ENCODE assay signal across 19 cellular contexts in genomic region chr16:11431915-11432465, GRCh38.
"Had no signal": no experiment of that assay in that cellular context is flagged by ENCODE, and none has a peak within 500 bp of the region (broad histone marks: within the 10 kb centered on the region; RNA-seq: fewer than 3 reads in every experiment).

No MANE protein-coding gene starts in this region.

- H3K4me1 Mint-ChIP-seq: activated B cell treated with CpG ODN at 0.5 μM for 24 hours; activated CD4-positive, alpha-beta T cell treated with anti-CD3 and anti-CD28 coated beads, Interleukin-2, amount 10 ng/mL, durations not matched to agents 24 days and 14 days; activated T-helper 17 cell treated with anti-CD3 and anti-CD28 coated beads, Interleukin-2, amount 50 U/mL, for 72 hours; neural crest cell had no signal

- ATAC-seq: activated T-helper 17 cell treated with anti-CD3 and anti-CD28 coated beads, Interleukin-2, amount 50 U/mL, for 72 hours; heart left ventricle; left ventricle myocardium superior had no signal

- H3K36me3 ChIP-seq: heart left ventricle, ovary, sigmoid colon, suprapubic skin had no signal

- H3K4me3 Mint-ChIP-seq: activated B cell treated with CpG ODN at 0.5 μM for 24 hours; activated CD4-positive, alpha-beta T cell treated with anti-CD3 and anti-CD28 coated beads, Interleukin-2, amount 10 ng/mL, durations not matched to agents 24 days and 14 days; activated T-helper 17 cell treated with anti-CD3 and anti-CD28 coated beads, Interleukin-2, amount 50 U/mL, for 72 hours; brain; neural crest cell; type B pancreatic cell had no signal

- H3K9me3 Mint-ChIP-seq: activated CD4-positive, alpha-beta T cell treated with anti-CD3 and anti-CD28 coated beads, Interleukin-2, amount 10 ng/mL, durations not matched to agents 24 days and 14 days; activated T-helper 17 cell treated with anti-CD3 and anti-CD28 coated beads, Interleukin-2, amount 50 U/mL, for 72 hours; neural crest cell had no signal

- H3K9me3 ChIP-seq: ovary, suprapubic skin had no signal

- H3K4me3 ChIP-seq: dorsolateral prefrontal cortex, heart left ventricle, ovary, sigmoid colon, suprapubic skin had no signal

- H3K27ac ChIP-seq: dorsolateral prefrontal cortex, heart left ventricle, ovary, sigmoid colon, suprapubic skin had no signal

- H3K27me3 Mint-ChIP-seq: activated CD4-positive, alpha-beta T cell treated with anti-CD3 and anti-CD28 coated beads, Interleukin-2, amount 10 ng/mL, durations not matched to agents 24 days and 14 days had no signal

- H3K27me3 ChIP-seq: dorsolateral prefrontal cortex, heart left ventricle, ovary, sigmoid colon, suprapubic skin had no signal

- H3K27ac Mint-ChIP-seq: activated B cell treated with CpG ODN at 0.5 μM for 24 hours; activated CD4-positive, alpha-beta T cell treated with anti-CD3 and anti-CD28 coated beads, Interleukin-2, amount 10 ng/mL, durations not matched to agents 24 days and 14 days; activated T-helper 17 cell treated with anti-CD3 and anti-CD28 coated beads, Interleukin-2, amount 50 U/mL, for 72 hours; brain; type B pancreatic cell had no signal

- H3K36me3 Mint-ChIP-seq: brain, type B pancreatic cell had no signal

- H3K4me1 ChIP-seq: heart left ventricle, sigmoid colon, suprapubic skin had no signal

- DNase-seq: activated B cell treated with CpG ODN at 0.5 μM for 24 hours; activated CD4-positive, alpha-beta T cell treated with anti-CD3 and anti-CD28 coated beads, Interleukin-2, amount 10 ng/mL, durations not matched to agents 24 days and 14 days; activated CD8-positive, alpha-beta memory T cell treated with anti-CD3 and anti-CD28 coated beads for 24 hours; activated naive CD4-positive, alpha-beta T cell treated with anti-CD3 and anti-CD28 coated beads, Interleukin-2, amount 50 U/mL, for 16 hours; amniotic stem cell; cerebellar nuclear complex; dorsolateral prefrontal cortex; heart left ventricle; kidney; left ventricle myocardium superior; ovary; sigmoid colon; stimulated activated CD4-positive, alpha-beta T cell treated with anti-CD3 and anti-CD28 coated beads, Interleukin-12 subunit alpha, Interleukin-12 subunit beta, amount 100 ng/mL, for 4 hours; stimulated activated naive CD4-positive, alpha-beta T cell treated with Interleukin-2 at 50 U/mL for 16 hours had no signal
